15 cellular contexts compared by ENCODE assay signal in the genomic region with DNA sequence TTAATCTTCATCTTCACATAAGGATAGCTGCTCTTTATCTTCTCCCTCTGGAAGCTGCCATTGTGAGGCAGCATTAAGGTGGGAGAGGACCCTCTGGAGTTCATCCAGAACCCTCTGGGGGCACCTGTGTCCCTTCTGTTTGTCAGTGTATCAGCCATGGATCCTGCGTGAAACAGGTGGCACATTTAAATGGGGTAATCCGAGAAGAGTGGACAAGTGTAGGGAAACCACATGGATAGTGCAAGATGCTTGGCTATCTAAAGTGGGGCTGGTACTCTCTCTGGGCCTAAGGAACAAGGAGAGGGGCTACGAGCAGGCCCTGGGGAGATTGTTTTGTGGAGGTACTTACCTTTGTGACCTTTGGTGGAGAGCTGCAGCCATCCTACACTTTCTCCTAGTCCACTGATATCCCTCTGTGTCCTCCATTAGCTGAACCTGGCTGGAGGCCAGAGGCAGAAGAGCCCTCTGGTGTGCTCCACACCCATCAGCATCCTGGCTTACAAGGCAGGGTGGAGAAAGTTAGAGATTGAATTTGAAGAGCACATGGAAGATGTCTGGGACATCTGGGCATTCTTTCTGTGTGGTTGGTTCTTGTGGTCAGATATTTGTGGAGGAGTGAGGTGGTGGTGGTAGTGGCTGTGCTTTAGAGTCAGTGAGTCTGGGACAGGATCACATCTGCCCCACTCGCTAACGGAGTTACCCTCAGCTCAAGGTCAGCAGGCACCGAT.
DNase-seq lines count a peak whose midpoint lies in the region; FAIRE-seq and TF ChIP-seq lines count a peak whose summit lies in the region.
"Had no signal": no experiment of that assay in that cellular context is flagged by ENCODE, and none has a peak within 500 bp of the region (broad histone marks: within the 10 kb centered on the region; RNA-seq: fewer than 3 reads in every experiment).

No MANE protein-coding gene starts in this region.

- in situ Hi-C loops in KBM-7 (cut with MboI; ENCODE audit: low pct_unique_long_range_greater_than_20kb, low sequenced_read_pairs): no loop called here

- peaks cover 8% of the 10 kb centered on the region for H3K9me3 Mint-ChIP-seq in astrocyte (ENCODE audit: unreplicated experiment)
- no peaks in the 10 kb centered on the region for H3K9me3 Mint-ChIP-seq in neural crest cell
- H3K9me3 Mint-ChIP-seq: CD8-positive, alpha-beta memory T cell; endodermal cell; naive B cell had no signal

- TF ChIP-seq CTCF in astrocyte (IDR thresholded peaks at IDR 0.05; ENCODE audit: insufficient read depth, low read depth, low read length) (no peak), neural crest cell (conservative IDR thresholded peaks at IDR 0.05) (no peak), sigmoid colon (IDR thresholded peaks at IDR 0.05) (no peak)

- peak; percentile 40 for DNase-seq in DMS 273 treated with DMSO at 0.1 percent for 48 hours (lab: John Stamatoyannopoulos, UW)
- peak; percentile 74 for DNase-seq in KBM-7
- DNase-seq in astrocyte (ENCODE audit: low read depth): peak; percentile 85
- DNase-seq in neural crest cell (ENCODE audit: low read depth, low spot score): no peak
- DNase-seq in activated CD4-positive, alpha-beta T cell treated with anti-CD3 and anti-CD28 coated beads, Interleukin-2, amount 50 U/mL, for 4 hours: no peak
- no peak for DNase-seq in sigmoid colon
- DNase-seq in stimulated activated CD4-positive, alpha-beta T cell treated with anti-CD3 and anti-CD28 coated beads, Interleukin-4, amount 100 ng/mL, for 4 hours: no peak
- DNase-seq: activated CD8-positive, alpha-beta memory T cell treated with anti-CD3 and anti-CD28 coated beads for 24 hours; activated gamma-delta T cell treated with Interleukin-2 at 50 U/mL for 16 hours; CD8-positive, alpha-beta memory T cell; endodermal cell; naive B cell; NCI-H1105 treated with DMSO at 0.1 percent for 48 hours; NCI-H526 treated with DMSO at 0.1 percent for 48 hours had no signal

- no peaks in the 10 kb centered on the region for H3K27me3 ChIP-seq in astrocyte (ENCODE audit: insufficient read depth, low read length)
- H3K27me3 ChIP-seq in sigmoid colon: no peaks in the 10 kb centered on the region
- H3K27me3 ChIP-seq: heart left ventricle had no signal

- H4K20me1 ChIP-seq in astrocyte (ENCODE audit: insufficient read depth, low read length): no peaks in the 10 kb centered on the region

- FAIRE-seq in astrocyte (lab: Jason Lieb, UNC): no peak

- H3K9ac ChIP-seq in astrocyte (ENCODE audit: low read length): no peak overlapping the region

- H2AFZ ChIP-seq in astrocyte (ENCODE audit: low read depth, low read length): no peak overlapping the region

- H3K27ac Mint-ChIP-seq in astrocyte (ENCODE audit: unreplicated experiment): no peak overlapping the region
- peak overlapping the region; percentile 53 for H3K27ac Mint-ChIP-seq in neural crest cell (ENCODE audit: unreplicated experiment)
- H3K27ac Mint-ChIP-seq: CD8-positive, alpha-beta memory T cell; endodermal cell had no signal

- peaks cover 27% of the 10 kb centered on the region for H3K4me1 Mint-ChIP-seq in astrocyte (ENCODE audit: low read depth, unreplicated experiment)
- peaks cover 11% of the 10 kb centered on the region for H3K4me1 Mint-ChIP-seq in neural crest cell

- no peak overlapping the region for H3K4me3 ChIP-seq in astrocyte (ENCODE audit: insufficient read depth, low read depth, low read length)
- H3K4me3 ChIP-seq in sigmoid colon: no peak overlapping the region
- H3K4me3 ChIP-seq: heart left ventricle had no signal

- H3K4me2 ChIP-seq in astrocyte (ENCODE audit: low read length): no peak overlapping the region

- H3K36me3 ChIP-seq in astrocyte (ENCODE audit: insufficient read depth, low read length): no peaks in the 10 kb centered on the region
- H3K36me3 ChIP-seq in sigmoid colon: no peaks in the 10 kb centered on the region
- H3K36me3 ChIP-seq: heart left ventricle had no signal

- H3K4me3 Mint-ChIP-seq in astrocyte (ENCODE audit: unreplicated experiment) (no peak overlapping the region), neural crest cell (no peak overlapping the region)
- H3K4me3 Mint-ChIP-seq: CD8-positive, alpha-beta memory T cell; endodermal cell had no signal

- H3K79me2 ChIP-seq in astrocyte (ENCODE audit: insufficient read depth, low read length): no peaks in the 10 kb centered on the region

- H3K36me3 Mint-ChIP-seq in astrocyte (ENCODE audit: low read depth, unreplicated experiment): peaks cover 2% of the 10 kb centered on the region
- H3K36me3 Mint-ChIP-seq in neural crest cell (ENCODE audit: low read depth): peaks cover 3% of the 10 kb centered on the region
- H3K36me3 Mint-ChIP-seq: CD8-positive, alpha-beta memory T cell had no signal

- no peak for TF ChIP-seq EP300 in sigmoid colon (IDR thresholded peaks at IDR 0.05)

- H3K9me3 ChIP-seq in astrocyte (ENCODE audit: insufficient read depth, low read depth, low read length): no peaks in the 10 kb centered on the region
- no peaks in the 10 kb centered on the region for H3K9me3 ChIP-seq in sigmoid colon
- H3K9me3 ChIP-seq: heart left ventricle had no signal

- intact Hi-C loops in sigmoid colon (cut with DNase I): no loop called here

- H3K27ac ChIP-seq in astrocyte (ENCODE audit: low read depth, low read length) (no peak overlapping the region), sigmoid colon (no peak overlapping the region)
- H3K27ac ChIP-seq: heart left ventricle had no signal

- TF ChIP-seq POLR2A in sigmoid colon (IDR thresholded peaks at IDR 0.05): no peak

- H3K4me1 ChIP-seq in astrocyte (ENCODE audit: insufficient read depth, low read length): no peaks in the 10 kb centered on the region
- peaks cover 0 to 14% (median 11%) of the 10 kb centered on the region in 4 donors for H3K4me1 ChIP-seq in sigmoid colon

- H3K27me3 Mint-ChIP-seq in astrocyte (ENCODE audit: low read depth, unreplicated experiment) (no peaks in the 10 kb centered on the region), neural crest cell (ENCODE audit: low read depth) (no peaks in the 10 kb centered on the region)
- H3K27me3 Mint-ChIP-seq: CD8-positive, alpha-beta memory T cell; naive B cell had no signal

- 96% methylated on average over 6 of the region's 6 CpGs for WGBS in sigmoid colon, 2 donors

Comparison
In these comparisons a context has a peak if more than half of its experiments do, and no peak if none do; other contexts are left out.
1. DNase-seq: peak in DMS 273 treated with DMSO at 0.1 percent for 48 hours (single experiment), KBM-7 (single experiment) and astrocyte (single experiment); none in neural crest cell (single experiment), activated CD4-positive, alpha-beta T cell treated with anti-CD3 and anti-CD28 coated beads, Interleukin-2, amount 50 U/mL, for 4 hours (0 of 2), sigmoid colon (single experiment) and stimulated activated CD4-positive, alpha-beta T cell treated with anti-CD3 and anti-CD28 coated beads, Interleukin-4, amount 100 ng/mL, for 4 hours (0 of 2).